In the genomic region with DNA sequence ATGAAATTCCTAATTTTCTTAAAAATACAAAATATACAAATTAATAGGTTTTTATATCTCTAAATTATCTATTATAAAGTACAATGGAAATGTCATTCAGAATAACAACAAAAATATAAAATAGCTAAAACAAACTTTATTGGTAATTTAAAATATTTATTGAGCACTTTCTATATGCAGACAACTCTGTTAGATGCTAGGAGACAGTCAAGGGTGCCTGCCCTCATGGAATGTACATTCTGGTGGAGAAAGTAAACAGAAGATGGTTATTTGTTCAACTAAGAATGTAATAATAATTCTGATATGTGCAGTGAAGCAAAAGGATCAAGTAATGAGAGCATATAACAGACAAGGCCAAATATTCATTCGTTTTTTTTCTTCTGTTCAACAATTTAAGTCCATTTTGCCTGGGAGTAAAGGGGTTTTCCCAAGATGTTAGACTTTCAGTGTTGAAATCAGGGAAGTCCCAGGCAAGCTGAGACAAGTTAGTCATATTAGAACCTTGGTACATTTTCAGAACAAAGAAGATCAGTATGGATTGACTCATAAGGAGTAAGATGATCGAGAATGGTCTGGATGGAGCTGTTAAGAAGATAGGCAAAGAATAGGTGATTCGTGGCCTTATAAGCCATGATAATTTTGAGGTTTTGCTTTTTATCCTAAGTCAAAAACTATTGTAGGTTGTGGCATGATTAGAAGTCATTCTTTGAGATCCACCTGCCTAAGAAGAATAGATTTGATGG, we compare ENCODE assay signal across 9 cellular contexts.
DNase-seq lines count a peak whose midpoint lies in the region; ATAC-seq and TF ChIP-seq lines count a peak whose summit lies in the region.
"Had no signal": no experiment of that assay in that cellular context is flagged by ENCODE, and none has a peak within 500 bp of the region (broad histone marks: within the 10 kb centered on the region; RNA-seq: fewer than 3 reads in every experiment).

No MANE protein-coding gene starts in this region.

- no peaks in the 10 kb centered on the region for H3K9me3 ChIP-seq in stomach

- H3K4me1 ChIP-seq in stomach: no peaks in the 10 kb centered on the region

- H3K36me3 ChIP-seq in stomach: no peaks in the 10 kb centered on the region

- H3K27me3 ChIP-seq in stomach: no peaks in the 10 kb centered on the region

- no peak for DNase-seq in activated naive CD8-positive, alpha-beta T cell treated with anti-CD3 and anti-CD28 coated beads for 36 hours
- DNase-seq in RPMI7951 (ENCODE audit: low read depth) (peak; percentile 48), progenitor cell of endocrine pancreas (ENCODE audit: low spot score, unreplicated experiment) (no peak), stomach (no peak), NCI-H1105 treated with DMSO at 0.1 percent for 48 hours (lab: John Stamatoyannopoulos, UW) (no peak)
- DNase-seq in stimulated activated naive CD8-positive, alpha-beta T cell treated with anti-CD3 and anti-CD28 coated beads, Interleukin-15, amount 100 ng/mL, for 72 hours: no peak
- DNase-seq: NCI-H82 had no signal

- TF ChIP-seq EP300 in stomach (IDR thresholded peaks at IDR 0.05): no peak

- H3K36me3 Mint-ChIP-seq in activated naive CD8-positive, alpha-beta T cell: peaks cover 16% of the 10 kb centered on the region
- H3K36me3 Mint-ChIP-seq in activated naive CD8-positive, alpha-beta T cell treated with anti-CD3 and anti-CD28 coated beads for 36 hours: peaks cover 17% of the 10 kb centered on the region
- H3K36me3 Mint-ChIP-seq in progenitor cell of endocrine pancreas (ENCODE audit: insufficient read depth): no peaks in the 10 kb centered on the region

- peaks cover 4% of the 10 kb centered on the region for H3K9me3 Mint-ChIP-seq in activated naive CD8-positive, alpha-beta T cell (ENCODE audit: low read depth)
- H3K9me3 Mint-ChIP-seq in activated naive CD8-positive, alpha-beta T cell treated with anti-CD3 and anti-CD28 coated beads for 36 hours: peaks cover 8% of the 10 kb centered on the region
- H3K9me3 Mint-ChIP-seq in stimulated activated naive CD8-positive, alpha-beta T cell treated with anti-CD3 and anti-CD28 coated beads, Interleukin-15, amount 100 ng/mL, for 72 hours: peaks cover 0 to 4% of the 10 kb centered on the region in 2 donors
- H3K9me3 Mint-ChIP-seq in progenitor cell of endocrine pancreas (ENCODE audit: low read depth): no peaks in the 10 kb centered on the region

- H3K4me3 ChIP-seq in stomach: no peak overlapping the region

- 77 to 82% (median 78%) methylated on average over 3 of the region's 3 CpGs for WGBS in stomach, 5 donors

- no peak for TF ChIP-seq POLR2A in stomach (IDR thresholded peaks at IDR 0.05)

- H3K27me3 Mint-ChIP-seq in activated naive CD8-positive, alpha-beta T cell: no peaks in the 10 kb centered on the region
- H3K27me3 Mint-ChIP-seq in activated naive CD8-positive, alpha-beta T cell treated with anti-CD3 and anti-CD28 coated beads for 36 hours: no peaks in the 10 kb centered on the region
- no peaks in the 10 kb centered on the region for H3K27me3 Mint-ChIP-seq in stimulated activated naive CD8-positive, alpha-beta T cell treated with anti-CD3 and anti-CD28 coated beads, Interleukin-15, amount 100 ng/mL, for 72 hours
- H3K27me3 Mint-ChIP-seq in progenitor cell of endocrine pancreas: no peaks in the 10 kb centered on the region

- intact Hi-C loops in stomach (cut with DNase I; ENCODE audit: low total_unique reads): no loop called here

- peak overlapping the region; percentile 0 for H3K27ac Mint-ChIP-seq in activated naive CD8-positive, alpha-beta T cell
- H3K27ac Mint-ChIP-seq in activated naive CD8-positive, alpha-beta T cell treated with anti-CD3 and anti-CD28 coated beads for 36 hours: no peak overlapping the region
- H3K27ac Mint-ChIP-seq in stimulated activated naive CD8-positive, alpha-beta T cell treated with anti-CD3 and anti-CD28 coated beads, Interleukin-15, amount 100 ng/mL, for 72 hours: no peak overlapping the region
- no peak overlapping the region for H3K27ac Mint-ChIP-seq in progenitor cell of endocrine pancreas

- peaks cover 6% of the 10 kb centered on the region for H3K4me1 Mint-ChIP-seq in activated naive CD8-positive, alpha-beta T cell (ENCODE audit: low read depth)
- H3K4me1 Mint-ChIP-seq in activated naive CD8-positive, alpha-beta T cell treated with anti-CD3 and anti-CD28 coated beads for 36 hours: peaks cover 9% of the 10 kb centered on the region
- peaks cover 6% of the 10 kb centered on the region for H3K4me1 Mint-ChIP-seq in stimulated activated naive CD8-positive, alpha-beta T cell treated with anti-CD3 and anti-CD28 coated beads, Interleukin-15, amount 100 ng/mL, for 72 hours
- H3K4me1 Mint-ChIP-seq in progenitor cell of endocrine pancreas (ENCODE audit: low read depth): peaks cover 5% of the 10 kb centered on the region

- no peak for TF ChIP-seq CTCF in progenitor cell of endocrine pancreas (IDR thresholded peaks at IDR 0.05; ENCODE audit: unreplicated experiment)
- TF ChIP-seq CTCF in stomach (IDR thresholded peaks at IDR 0.05): no peak

- ATAC-seq in HG02798 (IDR thresholded peaks at IDR 0.05; ENCODE audit: poor library complexity, unreplicated experiment): peak; percentile 96
- peak; percentile 99 for ATAC-seq in stimulated activated naive CD8-positive, alpha-beta T cell treated with anti-CD3 and anti-CD28 coated beads, Interleukin-15, amount 100 ng/mL, for 72 hours

- no peak overlapping the region for H3K27ac ChIP-seq in stomach

- no peak overlapping the region for H3K4me3 Mint-ChIP-seq in activated naive CD8-positive, alpha-beta T cell
- H3K4me3 Mint-ChIP-seq in activated naive CD8-positive, alpha-beta T cell treated with anti-CD3 and anti-CD28 coated beads for 36 hours: no peak overlapping the region
- H3K4me3 Mint-ChIP-seq in stimulated activated naive CD8-positive, alpha-beta T cell treated with anti-CD3 and anti-CD28 coated beads, Interleukin-15, amount 100 ng/mL, for 72 hours: peak overlapping the region in 1 of 2 donors; percentile 6
- no peak overlapping the region for H3K4me3 Mint-ChIP-seq in progenitor cell of endocrine pancreas (ENCODE audit: low read depth)
